Comparison of ENCODE assay signal across 15 cellular contexts in the genomic region with DNA sequence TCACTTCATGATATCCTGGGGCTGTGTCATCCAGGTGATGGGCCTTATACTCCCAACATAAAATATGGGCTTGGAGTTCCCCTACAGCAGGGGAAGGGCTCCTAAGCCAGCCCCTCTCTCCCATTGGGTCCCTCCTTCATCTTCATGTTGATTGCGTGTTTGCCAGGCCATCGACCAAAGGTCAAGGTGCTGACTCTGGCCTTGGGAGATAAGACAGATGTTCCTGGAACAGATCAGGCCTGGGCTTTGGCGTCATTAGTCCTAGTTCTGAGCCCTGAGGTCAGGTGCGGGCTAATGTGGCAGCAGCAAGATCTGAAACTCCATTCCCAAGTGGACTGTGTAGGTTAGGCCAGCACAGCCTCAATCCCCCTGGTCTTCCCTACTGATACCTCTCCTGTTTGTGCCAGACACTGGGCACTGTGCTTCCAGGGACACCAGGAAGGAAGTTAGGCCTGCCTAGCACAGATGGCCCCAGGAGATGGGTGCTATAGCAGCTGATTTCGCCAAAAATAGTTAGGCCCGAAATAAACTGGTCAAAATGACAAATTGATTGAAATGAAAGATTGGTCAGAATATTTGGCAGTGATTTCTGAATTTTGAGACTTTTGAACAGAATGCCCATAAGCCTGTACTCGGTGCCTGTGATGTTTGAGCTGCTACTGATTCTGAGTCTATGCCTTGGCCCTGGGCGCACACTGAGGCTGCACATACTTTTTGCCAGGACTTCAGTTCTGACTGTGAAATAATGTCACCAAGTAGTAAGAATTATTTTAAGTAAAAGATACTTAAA.
"Had no signal": no experiment of that assay in that cellular context is flagged by ENCODE, and none has a peak within 500 bp of the region (broad histone marks: within the 10 kb centered on the region; RNA-seq: fewer than 3 reads in every experiment).

No MANE protein-coding gene starts in this region.

- H3K4me1 ChIP-seq: tibial artery had no signal

- DNase-seq: activated CD4-positive, alpha-beta T cell treated with anti-CD3 and anti-CD28 coated beads for 4 hours; activated CD8-positive, alpha-beta T cell treated with anti-CD3 and anti-CD28 coated beads for 36 hours; activated gamma-delta T cell; activated T-cell treated with anti-CD3 and anti-CD28 coated beads, Interleukin-2, amount 50 U/mL, for 48 hours; amniotic stem cell; caudate nucleus; stimulated activated CD4-positive, alpha-beta T cell treated with anti-CD3 and anti-CD28 coated beads, Interleukin-12 subunit alpha, Interleukin-12 subunit beta, amount 100 ng/mL, for 4 hours; T-helper 9 cell; tibial artery had no signal

- ATAC-seq: activated CD8-positive, alpha-beta T cell treated with anti-CD3 and anti-CD28 coated beads for 36 hours; activated naive CD4-positive, alpha-beta T cell treated with anti-CD3 and anti-CD28 coated beads, Interleukin-2, amount 50 U/mL, for 72 hours; body of pancreas; esophagus mucosa; sciatic nerve; stimulated activated effector memory CD8-positive, alpha-beta T cell treated with anti-CD3 and anti-CD28 coated beads, Interleukin-12 subunit alpha, Interleukin-12 subunit beta, amount 100 ng/mL, for 72 hours had no signal

- H3K27me3 Mint-ChIP-seq: activated CD8-positive, alpha-beta T cell treated with anti-CD3 and anti-CD28 coated beads for 36 hours had no signal

- H3K4me3 ChIP-seq: body of pancreas, coronary artery, tibial artery had no signal

- H3K4me3 Mint-ChIP-seq: activated CD8-positive, alpha-beta T cell treated with anti-CD3 and anti-CD28 coated beads for 36 hours; stimulated activated effector memory CD8-positive, alpha-beta T cell treated with anti-CD3 and anti-CD28 coated beads, Interleukin-12 subunit alpha, Interleukin-12 subunit beta, amount 100 ng/mL, for 72 hours had no signal

- H3K27me3 ChIP-seq: body of pancreas, tibial artery had no signal

- H3K9me3 ChIP-seq: body of pancreas, tibial artery had no signal

- H3K27ac ChIP-seq: body of pancreas, coronary artery, tibial artery had no signal

- H3K36me3 Mint-ChIP-seq: activated naive CD4-positive, alpha-beta T cell treated with anti-CD3 and anti-CD28 coated beads, Interleukin-2, amount 50 U/mL, for 72 hours; stimulated activated effector memory CD8-positive, alpha-beta T cell treated with anti-CD3 and anti-CD28 coated beads, Interleukin-12 subunit alpha, Interleukin-12 subunit beta, amount 100 ng/mL, for 72 hours had no signal

- H3K4me1 Mint-ChIP-seq: stimulated activated effector memory CD8-positive, alpha-beta T cell treated with anti-CD3 and anti-CD28 coated beads, Interleukin-12 subunit alpha, Interleukin-12 subunit beta, amount 100 ng/mL, for 72 hours had no signal

- H3K9me3 Mint-ChIP-seq: activated CD8-positive, alpha-beta T cell treated with anti-CD3 and anti-CD28 coated beads for 36 hours; activated naive CD4-positive, alpha-beta T cell treated with anti-CD3 and anti-CD28 coated beads, Interleukin-2, amount 50 U/mL, for 72 hours; stimulated activated effector memory CD8-positive, alpha-beta T cell treated with anti-CD3 and anti-CD28 coated beads, Interleukin-12 subunit alpha, Interleukin-12 subunit beta, amount 100 ng/mL, for 72 hours had no signal

- H3K27ac Mint-ChIP-seq: activated CD8-positive, alpha-beta T cell treated with anti-CD3 and anti-CD28 coated beads for 36 hours had no signal
